Comparison of ENCODE assay signal across 8 cellular contexts in genomic region chr17:57406131-57406980, GRCh38.
A peak's percentile ranks its signal among the peaks of the same experiment; 100 is the strongest.
DNase-seq lines count a peak whose midpoint lies in the region; ATAC-seq and TF ChIP-seq lines count a peak whose summit lies in the region.

No MANE protein-coding gene starts in this region.

- H3K27me3 Mint-ChIP-seq in HFFc6 (ENCODE audit: insufficient read depth), result no peaks in the 10 kb centered on the region; the same call in 1 of the 2 replicates

- no peak overlapping the region for H3K4me3 ChIP-seq in A673 (ENCODE audit: low read depth, low read length, poor library complexity, severe bottlenecking)
- H3K4me3 ChIP-seq in body of pancreas, result no peak overlapping the region

- H3K27me3 ChIP-seq in A673 (replicated peaks; ENCODE audit: insufficient read depth, low read depth, low read length, poor library complexity) (no peaks in the 10 kb centered on the region), body of pancreas (no peaks in the 10 kb centered on the region)

- H3K4me3 Mint-ChIP-seq in HFFc6, result peak overlapping the region; percentile 50; the same call in 1 of the 2 replicates

- no TSS peak for BruUV-seq in A673 (replicated peaks; lab: Mats Ljungman, UMichigan)

- DNase-seq in A673 (ENCODE audit: low spot score) (peak; percentile 87), HFFc6 (peak; percentile 67), body of pancreas (no peak), medulla oblongata (ENCODE audit: extremely low spot score) (peak; percentile 94), ACHN (no peak), EL (no peak)

- peak overlapping the region; percentile 78 for H3K27ac Mint-ChIP-seq in HFFc6

- H3K9me3 ChIP-seq in A673 (ENCODE audit: low read depth, low read length, poor library complexity, severe bottlenecking), result no peaks in the 10 kb centered on the region
- no peaks in the 10 kb centered on the region for H3K9me3 ChIP-seq in body of pancreas

- CTCF ChIA-PET in A673 (lab: Charles Lee), result interaction anchor here (0.5 to 1.2 kb wide), 2 partner anchors 110 to 163 kb away, joined by 3 to 4 read pairs; no protein-coding TSS in a partner anchor

- H3K9me3 Mint-ChIP-seq in HFFc6, result no peaks in the 10 kb centered on the region

- H3K36me3 ChIP-seq in A673 (ENCODE audit: insufficient read depth, low read length, poor library complexity, severe bottlenecking) (no peaks in the 10 kb centered on the region), body of pancreas (replicated peaks in 1 of 2; ENCODE audit: insufficient read depth in 1 of 2, low read depth in 2 of 2) (no peaks in the 10 kb centered on the region)

- H3K4me1 ChIP-seq in A673 (ENCODE audit: insufficient read depth, low read length, poor library complexity, severe bottlenecking) (peaks cover 48% of the 10 kb centered on the region), body of pancreas (peaks cover 20% of the 10 kb centered on the region)

- ATAC-seq in body of pancreas (no peak), GM21515 (IDR thresholded peaks at IDR 0.05; ENCODE audit: unreplicated experiment) (no peak), HG03442 (IDR thresholded peaks at IDR 0.05; ENCODE audit: unreplicated experiment) (no peak)

- in situ Hi-C loops in ACHN (cut with HindIII; ENCODE audit: low pct_ligation_motif_present, low pct_unique_long_range_greater_than_20kb, low sequenced_read_pairs), result no loop called here

- TF ChIP-seq POLR2A in body of pancreas (IDR thresholded peaks at IDR 0.05), result no peak

- TF ChIP-seq CTCF in A673 (conservative IDR thresholded peaks at IDR 0.05; ENCODE audit: low read depth, low read length) (no peak), HFFc6 (IDR thresholded peaks at IDR 0.05) (no peak), body of pancreas (IDR thresholded peaks at IDR 0.05) (no peak)

- 71 to 78% methylated on average over 24 to 25 of the region's 25 CpGs for WGBS in body of pancreas, 2 donors

- H3K36me3 Mint-ChIP-seq in HFFc6 (ENCODE audit: low read depth), result no peaks in the 10 kb centered on the region; the same call in 1 of the 2 replicates

- peaks cover 35% of the 10 kb centered on the region for H3K4me1 Mint-ChIP-seq in HFFc6 (ENCODE audit: low read depth)

- POLR2A ChIA-PET in A673 (lab: Charles Lee; ENCODE audit: low non-redundant PET), result no interaction called here

- H3K27ac ChIP-seq in A673 (ENCODE audit: low read depth, low read length, poor library complexity, severe bottlenecking), result peak overlapping the region; percentile 87
- peak overlapping the region in 3 of 4 donors; percentile 19 to 56 (median 43) for H3K27ac ChIP-seq in body of pancreas

- intact Hi-C loops in A673 (cut with micrococcal nuclease; ENCODE audit: unreplicated experiment), result no loop called here
- intact Hi-C loops in body of pancreas (cut with DNase I), result no loop called here

Comparison
In these comparisons a context has a peak if more than half of its experiments do, and no peak if none do; other contexts are left out.
1. DNase-seq: peak in A673 (single experiment), HFFc6 (single experiment) and medulla oblongata (single experiment); none in body of pancreas (0 of 4), ACHN (single experiment) and EL (single experiment).